In the genomic region with DNA sequence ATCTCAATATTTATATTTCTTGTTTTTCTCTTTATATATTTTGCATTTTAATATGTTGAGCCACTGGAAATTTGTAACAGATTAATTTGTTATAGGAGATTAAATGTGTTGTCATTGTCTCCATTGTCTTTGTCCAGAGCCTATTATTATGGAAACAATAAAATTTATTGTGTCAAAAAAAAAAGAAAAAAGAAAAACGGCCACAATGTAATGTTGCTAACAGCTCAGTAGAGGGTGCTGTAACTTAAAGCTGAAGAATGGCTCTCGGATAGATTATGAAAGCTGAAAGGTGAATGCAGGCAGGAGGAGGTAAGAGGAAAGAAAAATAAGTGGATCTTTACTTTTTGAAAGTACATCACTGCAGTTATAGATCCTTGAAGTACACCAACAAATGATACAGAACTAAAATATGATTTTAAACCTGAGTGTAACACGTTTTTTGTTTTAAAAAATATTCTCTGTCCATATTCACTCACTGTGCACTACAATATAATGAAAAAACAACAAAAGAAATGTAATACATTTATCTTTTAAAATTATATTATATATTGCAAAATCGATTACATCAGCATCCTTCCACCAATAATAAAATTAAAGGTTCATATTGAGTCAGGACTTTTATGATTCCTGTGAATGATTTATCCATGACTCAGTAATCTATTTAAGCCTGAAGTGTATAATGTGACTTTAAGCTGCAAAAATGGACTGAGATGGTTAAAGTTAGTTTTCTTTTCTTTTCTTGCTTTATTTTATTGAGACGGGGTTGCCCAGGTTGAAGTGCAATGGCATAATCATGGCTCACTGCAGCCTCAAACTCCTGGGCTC, we compare ENCODE assay signal across 9 cellular contexts. TPM values are rescaled to one million over a fixed set of nuclear protein-coding genes. Genes with fewer than 3 reads are reported as not detected.
DNase-seq lines count a peak whose midpoint lies in the region; ATAC-seq and TF ChIP-seq lines count a peak whose summit lies in the region.
"Not testable (repeated sequence)": the region's sequence is repeated elsewhere in the genome, so short reads cannot be mapped to it uniquely, and the experiment has no call there.
"Had no signal": no experiment of that assay in that cellular context is flagged by ENCODE, and none has a peak within 500 bp of the region (broad histone marks: within the 10 kb centered on the region; RNA-seq: fewer than 3 reads in every experiment).

No MANE protein-coding gene starts in this region.

- H3K4me3 Mint-ChIP-seq in activated CD8-positive, alpha-beta T cell treated with anti-CD3 and anti-CD28 coated beads for 36 hours, result not testable (repeated sequence)

- H3K27ac ChIP-seq in Karpas-422 (ENCODE audit: low read length); lung (ENCODE audit: low read depth in 1 of 2, low read length in 1 of 2); thoracic aorta: not testable (repeated sequence)

- H3K27me3 Mint-ChIP-seq in activated CD8-positive, alpha-beta T cell treated with anti-CD3 and anti-CD28 coated beads for 36 hours, result peaks cover 11% of the 10 kb centered on the region

- POLR2A ChIA-PET in activated CD8-positive, alpha-beta T cell treated with anti-CD3 and anti-CD28 coated beads for 36 hours (lab: Charles Lee), result not testable (repeated sequence)

- CTCF ChIA-PET in activated CD8-positive, alpha-beta T cell treated with anti-CD3 and anti-CD28 coated beads for 36 hours (lab: Charles Lee), result interaction anchor here (0.6 to 0.9 kb wide), 2 partner anchors 423 to 429 kb away, joined by 3 read pairs; no protein-coding TSS in a partner anchor

- peak; percentile 58 for ATAC-seq in GM21528 (IDR thresholded peaks at IDR 0.05; ENCODE audit: low FRiP score, unreplicated experiment)
- peak; percentile 85 for ATAC-seq in activated CD8-positive, alpha-beta T cell treated with anti-CD3 and anti-CD28 coated beads for 36 hours
- not testable (repeated sequence) for ATAC-seq in lung (ENCODE audit: insufficient read depth, low FRiP score); thoracic aorta (ENCODE audit: insufficient number of reproducible peaks, low FRiP score, low read depth)

- H3K9me3 ChIP-seq in Karpas-422 (ENCODE audit: low read length); lung (ENCODE audit: control insufficient read depth in 2 of 2, insufficient read depth in 1 of 2, low read length in 1 of 2); thoracic aorta: not testable (repeated sequence)

- intact Hi-C loops in activated CD8-positive, alpha-beta T cell treated with anti-CD3 and anti-CD28 coated beads for 36 hours (cut with micrococcal nuclease), result loop anchor here (10.0 kb wide), 1 partner anchor 340 kb away; no protein-coding TSS in a partner anchor

- 18 to 22% methylated on average over 4 of the region's 5 CpGs for WGBS in lung, 2 donors

- H3K9me2 ChIP-seq in Karpas-422 (replicated peaks; ENCODE audit: insufficient read depth, low read length), result not testable (repeated sequence)

- not testable (repeated sequence) for H2AFZ ChIP-seq in Karpas-422 (ENCODE audit: low read length)

- not testable (repeated sequence) for H3K36me3 ChIP-seq in Karpas-422 (ENCODE audit: insufficient read depth, low read length); lung (ENCODE audit: control insufficient read depth in 2 of 2, insufficient read depth in 2 of 2, low read length in 2 of 2); thoracic aorta

- H3K4me1 ChIP-seq in Karpas-422 (ENCODE audit: low read length); lung (ENCODE audit: control insufficient read depth in 2 of 2, insufficient read depth in 2 of 2, low read length in 2 of 2); thoracic aorta (ENCODE audit: control insufficient read depth in 1 of 2, low read depth in 2 of 2): not testable (repeated sequence)

- not testable (repeated sequence) for H4K20me1 ChIP-seq in Karpas-422 (ENCODE audit: insufficient read depth, low read depth, low read length)

- H3K27me3 ChIP-seq in Karpas-422 (ENCODE audit: low read length); lung (ENCODE audit: control insufficient read depth, insufficient read depth); thoracic aorta (replicated peaks; ENCODE audit: insufficient read depth): not testable (repeated sequence)

- not testable (repeated sequence) for H3K4me2 ChIP-seq in Karpas-422 (ENCODE audit: low read depth, low read length, poor library complexity, severe bottlenecking)

- DNase-seq in DMS79 (lab: John Stamatoyannopoulos, UW), result peak; percentile 14
- peak; percentile 75 for DNase-seq in Karpas-422
- peak; percentile 35 for DNase-seq in NCI-H748 treated with DMSO at 0.1 percent for 48 hours (lab: John Stamatoyannopoulos, UW)
- DNase-seq in activated CD8-positive, alpha-beta T cell treated with anti-CD3 and anti-CD28 coated beads for 36 hours; epithelial cell of proximal tubule (ENCODE audit: low read depth); lung (ENCODE audit: low spot score); thoracic aorta (ENCODE audit: low spot score): not testable (repeated sequence)

- not testable (repeated sequence) for H3K4me3 ChIP-seq in Karpas-422 (ENCODE audit: low read length); epithelial cell of proximal tubule (ENCODE audit: low read depth, low read length); lung; thoracic aorta

- peaks cover 19% of the 10 kb centered on the region for H3K4me1 Mint-ChIP-seq in activated CD8-positive, alpha-beta T cell treated with anti-CD3 and anti-CD28 coated beads for 36 hours (ENCODE audit: low read depth)

- not testable (repeated sequence) for H3K9ac ChIP-seq in Karpas-422 (ENCODE audit: low read length)

- not testable (repeated sequence) for H3K27ac Mint-ChIP-seq in activated CD8-positive, alpha-beta T cell treated with anti-CD3 and anti-CD28 coated beads for 36 hours

- TF ChIP-seq CTCF in activated CD8-positive, alpha-beta T cell treated with anti-CD3 and anti-CD28 coated beads for 36 hours (IDR thresholded peaks at IDR 0.05), result peak; percentile 78
- peak; percentile 55 for TF ChIP-seq CTCF in epithelial cell of proximal tubule (conservative IDR thresholded peaks at IDR 0.05; ENCODE audit: low read depth, low read length)
- peak; percentile 34 for TF ChIP-seq CTCF in lung (IDR thresholded peaks at IDR 0.05; ENCODE audit: control extremely low read depth, extremely low read depth)
- TF ChIP-seq CTCF in thoracic aorta (IDR thresholded peaks at IDR 0.05), result peak; percentile 42

- H3K79me2 ChIP-seq in Karpas-422 (ENCODE audit: low read length), result not testable (repeated sequence)

- H3K9me3 Mint-ChIP-seq in activated CD8-positive, alpha-beta T cell treated with anti-CD3 and anti-CD28 coated beads for 36 hours, result not testable (repeated sequence)

- not testable (repeated sequence) for H3K36me3 Mint-ChIP-seq in activated CD8-positive, alpha-beta T cell treated with anti-CD3 and anti-CD28 coated beads for 36 hours (ENCODE audit: low read depth)

RNA-seq across cellular contexts. Expression of gene SLC25A24, which starts 14.7 kb away (rescaled TPM):
- total RNA-seq in Karpas-422 (2014; rRNA removed; shearing (Covaris generic); ENCODE audit: low replicate concordance), result 47.1 and 86.8 TPM in 2 replicates
- 1 to 10 TPM; 7.4 to 8.2 TPM for total RNA-seq in activated CD8-positive, alpha-beta T cell treated with anti-CD3 and anti-CD28 coated beads for 36 hours
- total RNA-seq in epithelial cell of proximal tubule (66.8 and 76.0 TPM in 2 replicates), lung (10 to 100 TPM; 44.0 to 73.2 TPM), thoracic aorta (10 to 100 TPM; 25.9 to 26.0 TPM)
- polyA plus RNA-seq in lung, result 10 to 100 TPM; 17.9 to 32.4 TPM

RNA-seq across cellular contexts. Expression of gene NBPF4, which starts 29.0 kb away (rescaled TPM):
- total RNA-seq in Karpas-422 (2014; rRNA removed; shearing (Covaris generic); ENCODE audit: low replicate concordance), result not detected in 2 replicates
- not detected for total RNA-seq in activated CD8-positive, alpha-beta T cell treated with anti-CD3 and anti-CD28 coated beads for 36 hours
- total RNA-seq in epithelial cell of proximal tubule, result not detected in 2 replicates
- total RNA-seq in lung, result not detected
- under 1 TPM in 1 of 2 donors, not detected in 1; 0.01 TPM for polyA plus RNA-seq in lung
- not detected for total RNA-seq in thoracic aorta
- total RNA-seq: cerebellum had no signal
